Comparison of ENCODE assay signal across 21 cellular contexts in the genomic region with DNA sequence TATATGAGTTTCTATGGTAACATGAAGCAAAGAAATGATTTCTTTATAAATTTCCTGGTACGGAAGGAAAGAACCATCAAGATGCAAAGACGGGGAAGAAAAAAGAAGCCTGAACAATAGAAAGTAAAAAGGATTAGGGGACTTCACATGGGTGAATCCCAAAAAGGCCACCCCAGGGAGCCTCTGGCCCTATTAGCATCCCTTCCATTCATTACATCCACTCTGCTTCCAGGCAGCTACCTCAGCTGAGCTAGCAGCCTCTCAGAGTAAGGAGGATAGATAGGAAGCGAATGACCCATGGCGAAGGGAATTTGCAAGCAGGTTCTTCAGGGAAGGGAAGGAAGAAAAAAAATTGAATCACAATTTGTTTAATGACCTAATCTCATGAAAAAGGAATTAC.
A peak's percentile ranks its signal among the peaks of the same experiment; 100 is the strongest.
DNase-seq lines count a peak whose midpoint lies in the region; ATAC-seq, FAIRE-seq and TF ChIP-seq lines count a peak whose summit lies in the region.
"Had no signal": no experiment of that assay in that cellular context is flagged by ENCODE, and none has a peak within 500 bp of the region (broad histone marks: within the 10 kb centered on the region; RNA-seq: fewer than 3 reads in every experiment).

No MANE protein-coding gene starts in this region.

- WGBS in H1 (ENCODE audit: extremely low coverage in 1 of 2, insufficient coverage in 1 of 2, insufficient read length in 1 of 2, insufficient replicate concordance in 2 of 2, low coverage in 1 of 2, low lambda C conversion rate in 2 of 2, missing lambda C conversion rate in 1 of 2), 2 experiments: 1% methylated on average over 4 of the region's 4 CpGs; no CpG with 5 or more reads in 1 of the 2 experiments

- no peak overlapping the region for H2BK15ac ChIP-seq in H1 (ENCODE audit: low read length)

- no peak overlapping the region for H2AFZ ChIP-seq in H1 (ENCODE audit: low read length)
- H2AFZ ChIP-seq in neural cell (ENCODE audit: low read depth, low read length): no peak overlapping the region
- H2AFZ ChIP-seq in PC-9: no peak overlapping the region

- no peak overlapping the region for H4K5ac ChIP-seq in H1 (ENCODE audit: insufficient read length, low read depth, low read length)

- no peak overlapping the region for H3K4ac ChIP-seq in H1 (replicated peaks; ENCODE audit: insufficient read length, low read depth, low read length)

- no peak overlapping the region for H3K23ac ChIP-seq in H1 (ENCODE audit: insufficient read length)

- H3K27me3 ChIP-seq in HUES48 (ENCODE audit: control insufficient read depth, insufficient read depth, low read length) (no peaks in the 10 kb centered on the region), H1 (replicated peaks in 1 of 4; ENCODE audit: control insufficient read depth in 3 of 4, extremely low read depth in 1 of 4, insufficient read depth in 3 of 4, low read length in 3 of 4) (no peaks in the 10 kb centered on the region), iPS-15b (ENCODE audit: control insufficient read depth, insufficient read depth, low read length) (no peaks in the 10 kb centered on the region), neural cell (ENCODE audit: insufficient read depth, low read depth, low read length) (no peaks in the 10 kb centered on the region), PC-9 (ENCODE audit: insufficient read depth, low read depth) (peaks cover 4% of the 10 kb centered on the region; the same call in 1 of the 2 replicates)
- H3K27me3 ChIP-seq: SJCRH30 had no signal

- H3K4me3 ChIP-seq in HUES48 (ENCODE audit: low read depth, low read length): peak overlapping the region; percentile 25
- peak overlapping the region in 1 of 4 experiments; percentile 50; a peak in 2 of 8 replicates for H3K4me3 ChIP-seq in H1 (ENCODE audit: extremely low read depth in 1 of 4, insufficient read depth in 2 of 4, low read depth in 3 of 4, low read length in 4 of 4)
- peak overlapping the region; percentile 35 for H3K4me3 ChIP-seq in iPS-15b (ENCODE audit: low read depth, low read length)
- H3K4me3 ChIP-seq in neural cell (ENCODE audit: low read length): no peak overlapping the region
- no peak overlapping the region for H3K4me3 ChIP-seq in PC-9
- H3K4me3 ChIP-seq: SJCRH30 had no signal

- H3K4me2 ChIP-seq in H1 (ENCODE audit: insufficient read depth in 1 of 2, low read depth in 2 of 2, low read length in 2 of 2) (peak overlapping the region; percentile 58 to 69; a peak in 3 of 4 replicates), neural cell (ENCODE audit: low read length) (peak overlapping the region; percentile 25), PC-9 (no peak overlapping the region)

- H3K9me2 ChIP-seq in neural cell (ENCODE audit: insufficient read depth, low read length) (no peaks in the 10 kb centered on the region), PC-9 (ENCODE audit: insufficient read depth) (no peaks in the 10 kb centered on the region)

- no peak overlapping the region for H2BK20ac ChIP-seq in H1 (ENCODE audit: low read length)

- TF ChIP-seq RAD21 in H1 (IDR thresholded peaks at IDR 0.05 in 1 of 2, conservative IDR thresholded peaks at IDR 0.05 in 1 of 2; ENCODE audit: low read depth in 2 of 2, low read length in 2 of 2): peak in 1 of 2 experiments; percentile 24; a peak in 1 of 4 replicates
- no peak for TF ChIP-seq RAD21 in neural cell (conservative IDR thresholded peaks at IDR 0.05)

- peaks cover 0 to 81% of the 10 kb centered on the region in 2 experiments; a peak in 3 of 4 replicates for H3K79me2 ChIP-seq in H1 (ENCODE audit: control insufficient read depth in 1 of 2, insufficient read depth in 2 of 2, low read length in 2 of 2)
- H3K79me2 ChIP-seq in neural cell (replicated peaks; ENCODE audit: insufficient read depth, low read length): peaks cover 38% of the 10 kb centered on the region
- no peaks in the 10 kb centered on the region for H3K79me2 ChIP-seq in PC-9 (ENCODE audit: low read depth)

- H3K9ac ChIP-seq in HUES48 (ENCODE audit: low read depth, low read length): 0 out of 2 replicates have a peak overlapping the region, but pooled peaks have one; percentile 4
- no peak overlapping the region for H3K9ac ChIP-seq in H1 (replicated peaks in 1 of 4; ENCODE audit: extremely low read depth in 1 of 4, low read depth in 3 of 4, low read length in 3 of 4)
- no peak overlapping the region for H3K9ac ChIP-seq in iPS-15b (ENCODE audit: low read depth, low read length)
- H3K9ac ChIP-seq in neural cell (ENCODE audit: low read length): no peak overlapping the region

- no peaks in the 10 kb centered on the region; the same call in 1 of the 2 replicates for H3K23me2 ChIP-seq in H1 (ENCODE audit: low read depth, low read length)

- H3K56ac ChIP-seq in H1 (replicated peaks; ENCODE audit: insufficient read length, low read depth, low read length): no peak overlapping the region

- H3K27ac ChIP-seq in HUES48 (ENCODE audit: low read depth, low read length) (peak overlapping the region; percentile 91), H1 (ENCODE audit: low read depth, low read length) (peak overlapping the region; percentile 65; the same call in 1 of the 2 replicates), neural cell (ENCODE audit: low read length) (no peak overlapping the region), PC-9 (no peak overlapping the region)
- H3K27ac ChIP-seq: SJCRH30 had no signal

- intact Hi-C loops in PC-9 (cut with micrococcal nuclease; ENCODE audit: unreplicated experiment): no loop called here

- POLR2A ChIA-PET in H1 (lab: Charles Lee; ENCODE audit: partially characterized antibody): interaction anchor here (1.5 kb wide), 1 partner anchor 9 kb away, joined by 3 read pairs; no protein-coding TSS in a partner anchor
- POLR2A ChIA-PET in PC-9 (lab: Charles Lee; ENCODE audit: unreplicated experiment): no interaction called here

- H2BK5ac ChIP-seq in H1 (ENCODE audit: low read depth, low read length): 0 out of 2 replicates have a peak overlapping the region, but pooled peaks have one; percentile 82

- H3K9me3 ChIP-seq in HUES48 (ENCODE audit: control insufficient read depth, insufficient read depth, low read length) (peaks cover 9% of the 10 kb centered on the region), H1 (ENCODE audit: insufficient read depth in 2 of 2, low read depth in 1 of 2, low read length in 1 of 2) (peaks cover 7 to 11% of the 10 kb centered on the region in 2 experiments; a peak in 2 of 4 replicates), iPS-15b (ENCODE audit: control insufficient read depth, insufficient read depth, low read length) (no peaks in the 10 kb centered on the region), neural cell (ENCODE audit: low read length) (no peaks in the 10 kb centered on the region), PC-9 (ENCODE audit: insufficient read depth, low read depth) (no peaks in the 10 kb centered on the region)
- H3K9me3 ChIP-seq: SJCRH30 had no signal

- no peak overlapping the region for H3K14ac ChIP-seq in H1 (ENCODE audit: insufficient read length)

- CTCF ChIA-PET in H1 (lab: Charles Lee; ENCODE audit: partially characterized antibody): interaction anchor here (0.6 to 2.4 kb wide), 5 partner anchors 8 to 174 kb away, joined by 3 to 7 read pairs (median 4); no protein-coding TSS in a partner anchor
- CTCF ChIA-PET in PC-9 (lab: Charles Lee): no interaction called here

- no peak overlapping the region for H3K18ac ChIP-seq in H1 (ENCODE audit: extremely low read depth, low read length)

- TF ChIP-seq CTCF in H1 (IDR thresholded peaks at IDR 0.05; ENCODE audit: control extremely low read depth in 1 of 3, insufficient read depth in 1 of 3, low read depth in 1 of 3, low read length in 3 of 3): no peak
- TF ChIP-seq CTCF in neural cell (IDR thresholded peaks at IDR 0.05; ENCODE audit: poor library complexity, severe bottlenecking): no peak
- no peak for TF ChIP-seq CTCF in PC-9 (conservative IDR thresholded peaks at IDR 0.05)

- H4K20me1 ChIP-seq in H1 (replicated peaks in 1 of 2; ENCODE audit: control insufficient read depth in 1 of 2, insufficient read depth in 2 of 2, low read length in 2 of 2): no peaks in the 10 kb centered on the region
- no peaks in the 10 kb centered on the region for H4K20me1 ChIP-seq in neural cell (ENCODE audit: insufficient read depth)
- H4K20me1 ChIP-seq in PC-9 (ENCODE audit: insufficient read depth): no peaks in the 10 kb centered on the region

- peak in 1 of 2 experiments; percentile 21; a peak in 1 of 3 replicates for TF ChIP-seq EP300 in H1 (IDR thresholded peaks at IDR 0.05; ENCODE audit: borderline replicate concordance in 1 of 2, low read depth in 2 of 2, low read length in 2 of 2)
- TF ChIP-seq EP300 in neural cell (conservative IDR thresholded peaks at IDR 0.05; ENCODE audit: poor library complexity, severe bottlenecking): no peak

- H3K36me3 ChIP-seq in HUES48 (ENCODE audit: control insufficient read depth, insufficient read depth, low read length) (peaks cover 4% of the 10 kb centered on the region; the same call in 1 of the 2 replicates), H1 (ENCODE audit: control insufficient read depth in 2 of 4, insufficient read depth in 4 of 4, low read length in 3 of 4) (peaks cover 0 to 4% (median 2%) of the 10 kb centered on the region in 4 experiments; a peak in 2 of 8 replicates), iPS-15b (ENCODE audit: control insufficient read depth, insufficient read depth, low read length) (no peaks in the 10 kb centered on the region), neural cell (ENCODE audit: insufficient read depth, low read length) (no peaks in the 10 kb centered on the region), PC-9 (ENCODE audit: low read depth) (no peaks in the 10 kb centered on the region)
- H3K36me3 ChIP-seq: SJCRH30 had no signal

- no peak overlapping the region for H4K8ac ChIP-seq in H1 (ENCODE audit: extremely low read depth, insufficient read depth, low read length)

- H3F3A ChIP-seq in neural cell (ENCODE audit: insufficient read depth, low read length, poor library complexity, severe bottlenecking) (no peaks in the 10 kb centered on the region), PC-9 (ENCODE audit: insufficient read depth, low read depth) (no peaks in the 10 kb centered on the region)

- H2BK120ac ChIP-seq in H1 (replicated peaks; ENCODE audit: low read depth, low read length): no peak overlapping the region

- H3K79me1 ChIP-seq in H1 (ENCODE audit: low read depth, low read length): peaks cover 12% of the 10 kb centered on the region; the same call in 1 of the 2 replicates

- H4K91ac ChIP-seq in H1 (replicated peaks; ENCODE audit: insufficient read length, low read length): no peak overlapping the region

- no peak for ATAC-seq in HG02763 (IDR thresholded peaks at IDR 0.05; ENCODE audit: unreplicated experiment)

- TF ChIP-seq POLR2A in H1 (IDR thresholded peaks at IDR 0.05; ENCODE audit: control extremely low read depth in 1 of 2, low read depth in 2 of 2, low read length in 2 of 2): no peak; a peak in 1 of 3 replicates

- no TSS peak for BruUV-seq in PC-9 (replicated peaks; lab: Mats Ljungman, UMichigan)

- H3K4me1 ChIP-seq in HUES48 (ENCODE audit: control insufficient read depth, insufficient read depth, low read length) (peaks cover 46% of the 10 kb centered on the region), H1 (replicated peaks in 1 of 4; ENCODE audit: control insufficient read depth in 3 of 4, insufficient read depth in 4 of 4, low read length in 3 of 4) (peaks cover 2 to 26% (median 18%) of the 10 kb centered on the region in 4 experiments), iPS-15b (ENCODE audit: control insufficient read depth, insufficient read depth, low read length) (peaks cover 37% of the 10 kb centered on the region), PC-9 (replicated peaks; ENCODE audit: insufficient read depth) (no peaks in the 10 kb centered on the region)
- H3K4me1 ChIP-seq: SJCRH30 had no signal

- H2BK12ac ChIP-seq in H1 (ENCODE audit: low read depth, low read length): no peak overlapping the region

- peak; percentile 91 for FAIRE-seq in H1 (lab: Jason Lieb, UNC)
- FAIRE-seq: A204.1, RCC 7860 had no signal

- H2AK5ac ChIP-seq in H1 (ENCODE audit: low read depth, low read length): no peak overlapping the region

- DNase-seq in H1 (ENCODE audit: low read depth in 1 of 2, low spot score in 2 of 2): peak in 1 of 2 experiments; percentile 64
- no peak for DNase-seq in PC-9
- no peak for DNase-seq in NCI-H1092 treated with DMSO at 0.1 percent for 48 hours (lab: John Stamatoyannopoulos, UW)
- no peak for DNase-seq in effector CD8-positive, alpha-beta T cell (lab: John Stamatoyannopoulos, UW)
- DNase-seq: GDM1; GOT3; KG1; NCI-H1105; NCI-H146; NCI-H2029 treated with DMSO at 0.1 percent for 48 hours; NCI-H226; NCI-H510A treated with DMSO at 0.1 percent for 48 hours; NCI-H748 treated with DMSO at 0.1 percent for 48 hours; NK-92 treated with Interleukin-12 subunit alpha and Interleukin-12 subunit beta, amount 100 ng/mL, for 24 hours; SJCRH30 had no signal

Comparison
In these comparisons a context has a peak if more than half of its experiments do, and no peak if none do; other contexts are left out.
1. H3K27ac ChIP-seq: peak in HUES48 (single experiment) and H1 (single experiment); none in neural cell (single experiment) and PC-9 (single experiment).
2. H3K4me3 ChIP-seq: peak in HUES48 (single experiment) and iPS-15b (single experiment); none in neural cell (single experiment) and PC-9 (single experiment).